ENCODE assay signal across 8 cellular contexts in the genomic region with DNA sequence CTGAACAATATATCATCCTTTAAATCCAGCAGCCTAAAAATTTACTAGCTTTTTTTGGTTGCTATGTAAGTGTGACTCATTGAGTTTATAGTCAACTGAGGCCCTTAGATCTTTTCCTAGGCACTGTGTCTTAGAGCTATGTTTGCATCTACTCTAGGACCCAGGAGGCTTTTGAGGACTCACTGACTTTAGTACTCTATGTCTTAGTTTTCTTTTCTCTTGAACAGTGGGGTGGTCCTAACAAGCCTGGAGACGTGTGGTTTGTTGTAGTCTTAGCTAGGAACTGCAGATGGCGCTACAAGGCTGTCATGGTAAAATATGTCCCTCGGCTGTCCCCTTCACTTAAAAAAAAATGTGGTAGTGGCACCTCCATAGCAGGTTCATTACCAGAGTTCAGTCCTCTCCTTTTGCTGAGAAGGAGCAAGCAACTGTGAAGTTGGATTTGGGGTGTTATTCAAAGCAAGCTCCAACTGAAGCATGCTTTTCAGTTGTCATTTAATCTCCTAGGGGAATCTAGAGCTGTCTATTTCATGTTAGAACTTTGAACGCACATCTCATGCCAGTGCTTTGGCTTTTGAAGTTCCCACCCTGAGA.
A peak's percentile ranks its signal among the peaks of the same experiment; 100 is the strongest.
DNase-seq lines count a peak whose midpoint lies in the region; ATAC-seq and TF ChIP-seq lines count a peak whose summit lies in the region.

No MANE protein-coding gene starts in this region.

- TF ChIP-seq CTCF in astrocyte of the cerebellum (IDR thresholded peaks at IDR 0.05; ENCODE audit: low read depth, low read length, missing control alignments), result peak; percentile 85

- in situ Hi-C loops in astrocyte of the cerebellum (cut with HindIII; ENCODE audit: low sequenced_read_pairs), result no loop called here

- H3K4me3 ChIP-seq in astrocyte of the cerebellum (ENCODE audit: low read depth, low read length), result no peak overlapping the region

- DNase-seq in Ammon's horn (ENCODE audit: low spot score) (peak; percentile 84), NCI-H1092 (lab: John Stamatoyannopoulos, UW) (peak; percentile 44), SHP77 (lab: John Stamatoyannopoulos, UW) (peak; percentile 39 to 48), astrocyte of the cerebellum (ENCODE audit: low read depth) (peak; percentile 58), hippocampal formation (lab: John Stamatoyannopoulos, UW) (peak; percentile 15 to 55), GOT3 (lab: John Stamatoyannopoulos, UW) (no peak)
- peak; percentile 58 for DNase-seq in stimulated activated CD4-positive, alpha-beta T cell treated with anti-CD3 and anti-CD28 coated beads, Interleukin-4, amount 100 ng/mL, for 24 hours

- peak; percentile 51 for ATAC-seq in GM18907 (IDR thresholded peaks at IDR 0.05; ENCODE audit: unreplicated experiment)
